13 cellular contexts compared by ENCODE assay signal in genomic region chrX:48999030-48999429, GRCh38.
A peak's percentile ranks its signal among the peaks of the same experiment; 100 is the strongest.
DNase-seq lines count a peak whose midpoint lies in the region; ATAC-seq and TF ChIP-seq lines count a peak whose summit lies in the region.
"Had no signal": no experiment of that assay in that cellular context is flagged by ENCODE, and none has a peak within 500 bp of the region (broad histone marks: within the 10 kb centered on the region; RNA-seq: fewer than 3 reads in every experiment).

No MANE protein-coding gene starts in this region.

- no peak for TF ChIP-seq CTCF in GM10248 (IDR thresholded peaks at IDR 0.05; ENCODE audit: control extremely low read depth, extremely low read depth, low read depth, missing control alignments)

- ATAC-seq in central memory CD8-positive, alpha-beta T cell (replicated peaks; ENCODE audit: extremely low read depth, poor library complexity, severe bottlenecking), result no peak
- ATAC-seq in HG02678 (IDR thresholded peaks at IDR 0.05; ENCODE audit: unreplicated experiment), result no peak
- ATAC-seq: Panc1 had no signal

- POLR2A ChIA-PET in GM10248 (lab: Yijun Ruan, JAX), result no interaction called here

- H3K36me3 Mint-ChIP-seq in central memory CD8-positive, alpha-beta T cell (ENCODE audit: insufficient read depth), result peaks cover 39% of the 10 kb centered on the region

- H3K27me3 Mint-ChIP-seq in central memory CD8-positive, alpha-beta T cell, result no peaks in the 10 kb centered on the region

- peaks cover 44% of the 10 kb centered on the region for H3K4me1 Mint-ChIP-seq in central memory CD8-positive, alpha-beta T cell

- peak; percentile 5 for DNase-seq in activated T-cell treated with anti-CD3 and anti-CD28 coated beads for 4 hours
- no peak for DNase-seq in activated T-cell treated with anti-CD3 and anti-CD28 coated beads, Interleukin-2, amount 50 U/mL, for 48 hours
- peak; percentile 4 for DNase-seq in stimulated activated naive CD4-positive, alpha-beta T cell treated with Interleukin-2 at 50 U/mL for 16 hours (lab: John Stamatoyannopoulos, UW)
- no peak for DNase-seq in stimulated activated naive CD4-positive, alpha-beta T cell (lab: John Stamatoyannopoulos, UW)
- DNase-seq in central memory CD8-positive, alpha-beta T cell (ENCODE audit: low spot score in 2 of 2), result no peak
- no peak for DNase-seq in GM10248 (ENCODE audit: extremely low spot score)
- DNase-seq: CD8-positive, alpha-beta memory T cell; EL; HFFc6; NCI-H1105; NCI-H1694 had no signal

- CTCF ChIA-PET in GM10248 (lab: Yijun Ruan, JAX), result no interaction called here

- no peak overlapping the region for H3K4me3 Mint-ChIP-seq in central memory CD8-positive, alpha-beta T cell
- H3K4me3 Mint-ChIP-seq: HFFc6 had no signal

- no peaks in the 10 kb centered on the region for H3K9me3 Mint-ChIP-seq in central memory CD8-positive, alpha-beta T cell
- H3K9me3 Mint-ChIP-seq: HFFc6 had no signal

- peak overlapping the region; percentile 12 for H3K27ac Mint-ChIP-seq in central memory CD8-positive, alpha-beta T cell (ENCODE audit: low read depth)
- H3K27ac Mint-ChIP-seq: HFFc6 had no signal

Comparison
In these comparisons a context has a peak if more than half of its experiments do, and no peak if none do; other contexts are left out.
1. DNase-seq: peak in activated T-cell treated with anti-CD3 and anti-CD28 coated beads for 4 hours (single experiment) and stimulated activated naive CD4-positive, alpha-beta T cell treated with Interleukin-2 at 50 U/mL for 16 hours (single experiment); none in activated T-cell treated with anti-CD3 and anti-CD28 coated beads, Interleukin-2, amount 50 U/mL, for 48 hours (0 of 2), stimulated activated naive CD4-positive, alpha-beta T cell (0 of 6), central memory CD8-positive, alpha-beta T cell (0 of 2) and GM10248 (single experiment).